In the genomic region with DNA sequence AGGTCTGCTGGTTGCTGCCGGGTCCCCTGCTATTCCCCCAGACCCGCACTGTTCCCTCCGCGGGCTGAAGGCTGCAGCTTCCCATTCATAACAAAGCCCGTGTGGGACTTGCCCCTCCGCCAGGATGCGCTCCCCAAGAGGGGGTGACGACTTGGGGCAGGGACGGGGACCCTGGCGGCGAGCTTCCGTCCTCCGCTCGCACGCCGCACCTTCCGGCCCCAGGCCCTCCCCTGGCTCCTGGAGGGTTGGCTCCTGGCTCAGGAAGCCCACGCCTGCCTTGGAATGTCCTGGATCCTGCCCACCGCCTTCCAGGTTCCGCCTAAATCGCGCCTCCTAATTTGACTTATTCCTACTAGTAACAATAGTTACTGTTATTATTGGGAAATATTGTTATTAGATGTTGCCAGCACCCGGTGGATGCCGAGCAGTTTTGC, we compare ENCODE assay signal across 8 cellular contexts. TPM values are rescaled to one million over a fixed set of nuclear protein-coding genes. Genes with fewer than 3 reads are reported as not detected.
DNase-seq lines count a peak whose midpoint lies in the region; ATAC-seq and TF ChIP-seq lines count a peak whose summit lies in the region.

No MANE protein-coding gene starts in this region.

- peak overlapping the region; percentile 56 for H2AFZ ChIP-seq in KMS-11 (ENCODE audit: low read depth)

- peaks cover 31% of the 10 kb centered on the region for H3K4me1 ChIP-seq in KMS-11 (ENCODE audit: low read depth, poor library complexity, severe bottlenecking)

- H4K20me1 ChIP-seq in KMS-11 (ENCODE audit: insufficient read depth) = no peaks in the 10 kb centered on the region

- H3K27ac Mint-ChIP-seq in mesothelial cell of epicardium = peak overlapping the region; percentile 94
- H3K27ac Mint-ChIP-seq in stimulated activated naive CD8-positive, alpha-beta T cell treated with anti-CD3 and anti-CD28 coated beads, Interleukin-15, Interleukin-2, amounts not matched to agents 100 ng/mL and 50 ng/mL, for 24 hours = peak overlapping the region; percentile 87

- H3K9ac ChIP-seq in KMS-11 = peak overlapping the region; percentile 63

- peaks cover 7% of the 10 kb centered on the region for H3K4me1 Mint-ChIP-seq in mesothelial cell of epicardium
- peaks cover 17% of the 10 kb centered on the region for H3K4me1 Mint-ChIP-seq in stimulated activated naive CD8-positive, alpha-beta T cell treated with anti-CD3 and anti-CD28 coated beads, Interleukin-15, Interleukin-2, amounts not matched to agents 100 ng/mL and 50 ng/mL, for 24 hours (ENCODE audit: low read depth)

- no peak for ATAC-seq in HG03095 (IDR thresholded peaks at IDR 0.05; ENCODE audit: unreplicated experiment)

- peak overlapping the region; percentile 82 for H3K4me3 Mint-ChIP-seq in mesothelial cell of epicardium
- peak overlapping the region; percentile 84 for H3K4me3 Mint-ChIP-seq in stimulated activated naive CD8-positive, alpha-beta T cell treated with anti-CD3 and anti-CD28 coated beads, Interleukin-15, Interleukin-2, amounts not matched to agents 100 ng/mL and 50 ng/mL, for 24 hours

- no peak overlapping the region for H3K4me3 ChIP-seq in KMS-11 (IDR thresholded peaks at IDR 0.05; ENCODE audit: insufficient read depth, low read depth, low read length)

- DNase-seq in NCI-H1417 (lab: John Stamatoyannopoulos, UW) (peak in 2 of 3 experiments; percentile 16 to 72), NCI-H1417 treated with DMSO at 0.1 percent for 48 hours (lab: John Stamatoyannopoulos, UW) (no peak), mesothelial cell of epicardium (ENCODE audit: low spot score in 2 of 2, unreplicated experiment in 2 of 2) (peak in 1 of 2 experiments; percentile 69)
- DNase-seq in activated CD4-positive, alpha-beta T cell treated with anti-CD3 and anti-CD28 coated beads for 4 hours = peak; percentile 29 to 50
- DNase-seq in effector CD8-positive, alpha-beta T cell (lab: John Stamatoyannopoulos, UW) = peak; percentile 45

- H3K36me3 ChIP-seq in KMS-11 (ENCODE audit: insufficient read depth) = no peaks in the 10 kb centered on the region

- no peaks in the 10 kb centered on the region for H3K9me3 Mint-ChIP-seq in mesothelial cell of epicardium
- no peaks in the 10 kb centered on the region for H3K9me3 Mint-ChIP-seq in stimulated activated naive CD8-positive, alpha-beta T cell treated with anti-CD3 and anti-CD28 coated beads, Interleukin-15, Interleukin-2, amounts not matched to agents 100 ng/mL and 50 ng/mL, for 24 hours

- peak overlapping the region; percentile 80; the same call in 1 of the 2 replicates for H3K4me2 ChIP-seq in KMS-11

- no peaks in the 10 kb centered on the region for H3K36me3 Mint-ChIP-seq in mesothelial cell of epicardium
- H3K36me3 Mint-ChIP-seq in stimulated activated naive CD8-positive, alpha-beta T cell treated with anti-CD3 and anti-CD28 coated beads, Interleukin-15, Interleukin-2, amounts not matched to agents 100 ng/mL and 50 ng/mL, for 24 hours (ENCODE audit: low read depth) = no peaks in the 10 kb centered on the region

- peak overlapping the region; percentile 76 for H3K27ac ChIP-seq in KMS-11

- H3K27me3 Mint-ChIP-seq in mesothelial cell of epicardium (ENCODE audit: low read depth) = no peaks in the 10 kb centered on the region
- no peaks in the 10 kb centered on the region for H3K27me3 Mint-ChIP-seq in stimulated activated naive CD8-positive, alpha-beta T cell treated with anti-CD3 and anti-CD28 coated beads, Interleukin-15, Interleukin-2, amounts not matched to agents 100 ng/mL and 50 ng/mL, for 24 hours

- no peaks in the 10 kb centered on the region for H3K27me3 ChIP-seq in KMS-11 (ENCODE audit: insufficient read depth, low read depth)

- TF ChIP-seq CTCF in KMS-11 (conservative IDR thresholded peaks at IDR 0.05; ENCODE audit: low read depth, low read length) (peak; percentile 76), mesothelial cell of epicardium (IDR thresholded peaks at IDR 0.05; ENCODE audit: unreplicated experiment) (no peak)

- peaks cover 28% of the 10 kb centered on the region for H3K79me2 ChIP-seq in KMS-11 (ENCODE audit: insufficient read depth, low read depth)

RNA-seq across cellular contexts. Expression of gene TFAP4, which starts 1.1 kb away (rescaled TPM):
- total RNA-seq in mesothelial cell of epicardium = 28.8 to 33.7 TPM (median 29.5 TPM) in 3 replicates

RNA-seq across cellular contexts. Expression of gene SRL, which starts 32.0 kb away (rescaled TPM):
- 1.7 to 1.8 TPM (median 1.8 TPM) in 3 replicates for total RNA-seq in mesothelial cell of epicardium

RNA-seq across cellular contexts. Expression of gene GLIS2, which starts 42.0 kb away (rescaled TPM):
- 78.2 to 80.3 TPM (median 79.6 TPM) in 3 replicates for total RNA-seq in mesothelial cell of epicardium
